1 cellular context compared by ENCODE assay signal in the genomic region with DNA sequence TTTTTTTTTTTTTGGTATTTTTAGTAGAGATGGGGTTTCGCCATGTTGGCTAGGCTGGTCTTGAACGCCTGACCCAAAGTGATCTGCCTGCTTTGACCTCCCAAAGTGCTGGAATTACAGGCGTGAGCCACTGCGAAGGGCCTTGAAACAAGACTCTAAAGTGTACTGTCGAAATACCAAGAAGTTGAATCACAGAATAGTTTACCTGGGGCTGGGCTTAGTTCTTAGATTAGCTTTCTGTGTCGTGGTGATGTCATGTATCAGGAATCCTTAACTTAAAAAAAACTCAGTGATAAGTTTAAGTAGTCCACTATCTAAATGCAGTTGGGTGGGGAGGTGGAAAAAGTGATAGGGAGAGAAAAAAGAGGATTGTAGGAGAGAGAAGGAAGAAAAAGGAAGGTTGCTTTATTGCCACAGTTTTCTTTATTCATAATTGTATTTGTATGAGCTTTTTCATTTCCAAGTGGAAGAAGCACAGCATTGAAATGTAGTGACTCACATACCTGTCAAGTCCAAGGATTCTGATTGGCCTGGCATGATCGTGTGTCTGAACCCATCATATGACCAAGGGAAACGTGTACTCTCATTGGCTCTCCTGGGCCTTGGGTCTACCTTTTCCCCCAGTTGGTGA.
TF ChIP-seq lines count a peak whose summit lies in the region.

No MANE protein-coding gene starts in this region.

TF ChIP-seq in HEK293, 187 proteins besides CTCF, POLR2A, EP300 and RAD21 (continued from another document and continues in another):
- TF ChIP-seq ZNF157 (tag by site-specific recombination; IDR thresholded peaks at IDR 0.05) (no peak), ZNF549 (tag by site-specific recombination; IDR thresholded peaks at IDR 0.05) (no peak), ZNF837 (tag by site-specific recombination; IDR thresholded peaks at IDR 0.05) (no peak), ZNF114 (tag by site-specific recombination; IDR thresholded peaks at IDR 0.05) (no peak), ZNF10 (tag by site-specific recombination; IDR thresholded peaks at IDR 0.05) (no peak), ZNF544 (tag by site-specific recombination; IDR thresholded peaks at IDR 0.05) (no peak), GLI4 (tag by site-specific recombination; IDR thresholded peaks at IDR 0.05) (no peak), ZFP3 (tag by site-specific recombination; IDR thresholded peaks at IDR 0.05; ENCODE audit: low read depth) (no peak), ZNF391 (tag by site-specific recombination; IDR thresholded peaks at IDR 0.05; ENCODE audit: borderline replicate concordance, low read depth) (peak; percentile 64; the same call in 1 of the 2 replicates), ZNF701 (tag by site-specific recombination; IDR thresholded peaks at IDR 0.05) (no peak), SETDB1 (IDR thresholded peaks at IDR 0.05; ENCODE audit: insufficient read length, low read length) (no peak), YY1 (tag by site-specific recombination; IDR thresholded peaks at IDR 0.05) (no peak), ZNF404 (tag by site-specific recombination; IDR thresholded peaks at IDR 0.05) (no peak), ZNF133 (tag by site-specific recombination; IDR thresholded peaks at IDR 0.05) (no peak), ZNF555 (tag by site-specific recombination; conservative IDR thresholded peaks at IDR 0.05) (no peak), ZNF19 (tag by site-specific recombination; IDR thresholded peaks at IDR 0.05; ENCODE audit: low read depth) (no peak), KLF9 (tag by site-specific recombination; IDR thresholded peaks at IDR 0.05; ENCODE audit: low read depth) (no peak), ZBTB17 (tag by site-specific recombination; IDR thresholded peaks at IDR 0.05) (peak; percentile 60), BCL11B (tag by site-specific recombination; IDR thresholded peaks at IDR 0.05; ENCODE audit: low read depth) (no peak), ZNF366 (tag by site-specific recombination; conservative IDR thresholded peaks at IDR 0.05) (peak; percentile 93), ZBTB8A (tag by site-specific recombination; IDR thresholded peaks at IDR 0.05) (no peak), ZNF394 (tag by site-specific recombination; IDR thresholded peaks at IDR 0.05; ENCODE audit: borderline replicate concordance) (peak; percentile 69; the same call in 1 of the 2 replicates), EGR2 (tag by site-specific recombination; IDR thresholded peaks at IDR 0.05; ENCODE audit: low read depth) (no peak), ZNF266 (tag by site-specific recombination; IDR thresholded peaks at IDR 0.05; ENCODE audit: low read depth) (no peak)
- TF ChIP-seq, protein P1, sequence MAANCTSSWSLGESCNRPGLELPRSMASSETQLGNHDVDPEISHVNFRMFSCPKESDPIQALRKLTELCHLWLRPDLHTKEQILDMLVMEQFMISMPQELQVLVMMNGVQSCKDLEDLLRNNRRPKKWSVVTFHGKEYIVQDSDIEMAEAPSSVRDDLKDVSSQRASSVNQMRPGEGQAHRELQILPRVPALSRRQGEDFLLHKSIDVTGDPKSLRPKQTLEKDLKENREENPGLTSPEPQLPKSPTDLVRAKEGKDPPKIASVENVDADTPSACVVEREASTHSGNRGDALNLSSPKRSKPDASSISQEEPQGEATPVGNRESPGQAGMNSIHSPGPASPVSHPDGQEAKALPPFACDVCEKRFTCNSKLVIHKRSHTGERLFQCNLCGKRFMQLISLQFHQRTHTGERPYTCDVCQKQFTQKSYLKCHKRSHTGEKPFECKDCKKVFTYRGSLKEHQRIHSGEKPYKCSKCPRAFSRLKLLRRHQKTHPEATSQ (tag by site-specific recombination; IDR thresholded peaks at IDR 0.05), result no peak
- TF ChIP-seq, protein P2, sequence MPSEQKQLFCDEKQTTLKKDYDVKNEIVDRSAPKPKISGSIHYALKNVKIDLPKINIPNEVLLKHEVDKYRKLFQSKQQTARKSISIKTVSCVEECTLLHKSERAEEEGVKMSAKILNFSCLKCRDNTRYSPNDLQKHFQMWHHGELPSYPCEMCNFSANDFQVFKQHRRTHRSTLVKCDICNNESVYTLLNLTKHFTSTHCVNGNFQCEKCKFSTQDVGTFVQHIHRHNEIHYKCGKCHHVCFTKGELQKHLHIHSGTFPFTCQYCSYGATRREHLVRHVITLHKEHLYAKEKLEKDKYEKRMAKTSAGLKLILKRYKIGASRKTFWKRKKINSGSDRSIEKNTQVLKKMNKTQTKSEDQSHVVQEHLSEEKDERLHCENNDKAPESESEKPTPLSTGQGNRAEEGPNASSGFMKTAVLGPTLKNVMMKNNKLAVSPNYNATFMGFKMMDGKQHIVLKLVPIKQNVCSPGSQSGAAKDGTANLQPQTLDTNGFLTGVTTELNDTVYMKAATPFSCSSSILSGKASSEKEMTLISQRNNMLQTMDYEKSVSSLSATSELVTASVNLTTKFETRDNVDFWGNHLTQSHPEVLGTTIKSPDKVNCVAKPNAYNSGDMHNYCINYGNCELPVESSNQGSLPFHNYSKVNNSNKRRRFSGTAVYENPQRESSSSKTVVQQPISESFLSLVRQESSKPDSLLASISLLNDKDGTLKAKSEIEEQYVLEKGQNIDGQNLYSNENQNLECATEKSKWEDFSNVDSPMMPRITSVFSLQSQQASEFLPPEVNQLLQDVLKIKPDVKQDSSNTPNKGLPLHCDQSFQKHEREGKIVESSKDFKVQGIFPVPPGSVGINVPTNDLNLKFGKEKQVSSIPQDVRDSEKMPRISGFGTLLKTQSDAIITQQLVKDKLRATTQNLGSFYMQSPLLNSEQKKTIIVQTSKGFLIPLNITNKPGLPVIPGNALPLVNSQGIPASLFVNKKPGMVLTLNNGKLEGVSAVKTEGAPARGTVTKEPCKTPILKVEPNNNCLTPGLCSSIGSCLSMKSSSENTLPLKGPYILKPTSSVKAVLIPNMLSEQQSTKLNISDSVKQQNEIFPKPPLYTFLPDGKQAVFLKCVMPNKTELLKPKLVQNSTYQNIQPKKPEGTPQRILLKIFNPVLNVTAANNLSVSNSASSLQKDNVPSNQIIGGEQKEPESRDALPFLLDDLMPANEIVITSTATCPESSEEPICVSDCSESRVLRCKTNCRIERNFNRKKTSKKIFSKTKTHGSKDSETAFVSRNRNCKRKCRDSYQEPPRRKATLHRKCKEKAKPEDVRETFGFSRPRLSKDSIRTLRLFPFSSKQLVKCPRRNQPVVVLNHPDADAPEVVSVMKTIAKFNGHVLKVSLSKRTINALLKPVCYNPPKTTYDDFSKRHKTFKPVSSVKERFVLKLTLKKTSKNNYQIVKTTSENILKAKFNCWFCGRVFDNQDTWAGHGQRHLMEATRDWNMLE (tag by site-specific recombination; conservative IDR thresholded peaks at IDR 0.05; ENCODE audit: low read depth), result no peak
- TF ChIP-seq, protein P3, sequence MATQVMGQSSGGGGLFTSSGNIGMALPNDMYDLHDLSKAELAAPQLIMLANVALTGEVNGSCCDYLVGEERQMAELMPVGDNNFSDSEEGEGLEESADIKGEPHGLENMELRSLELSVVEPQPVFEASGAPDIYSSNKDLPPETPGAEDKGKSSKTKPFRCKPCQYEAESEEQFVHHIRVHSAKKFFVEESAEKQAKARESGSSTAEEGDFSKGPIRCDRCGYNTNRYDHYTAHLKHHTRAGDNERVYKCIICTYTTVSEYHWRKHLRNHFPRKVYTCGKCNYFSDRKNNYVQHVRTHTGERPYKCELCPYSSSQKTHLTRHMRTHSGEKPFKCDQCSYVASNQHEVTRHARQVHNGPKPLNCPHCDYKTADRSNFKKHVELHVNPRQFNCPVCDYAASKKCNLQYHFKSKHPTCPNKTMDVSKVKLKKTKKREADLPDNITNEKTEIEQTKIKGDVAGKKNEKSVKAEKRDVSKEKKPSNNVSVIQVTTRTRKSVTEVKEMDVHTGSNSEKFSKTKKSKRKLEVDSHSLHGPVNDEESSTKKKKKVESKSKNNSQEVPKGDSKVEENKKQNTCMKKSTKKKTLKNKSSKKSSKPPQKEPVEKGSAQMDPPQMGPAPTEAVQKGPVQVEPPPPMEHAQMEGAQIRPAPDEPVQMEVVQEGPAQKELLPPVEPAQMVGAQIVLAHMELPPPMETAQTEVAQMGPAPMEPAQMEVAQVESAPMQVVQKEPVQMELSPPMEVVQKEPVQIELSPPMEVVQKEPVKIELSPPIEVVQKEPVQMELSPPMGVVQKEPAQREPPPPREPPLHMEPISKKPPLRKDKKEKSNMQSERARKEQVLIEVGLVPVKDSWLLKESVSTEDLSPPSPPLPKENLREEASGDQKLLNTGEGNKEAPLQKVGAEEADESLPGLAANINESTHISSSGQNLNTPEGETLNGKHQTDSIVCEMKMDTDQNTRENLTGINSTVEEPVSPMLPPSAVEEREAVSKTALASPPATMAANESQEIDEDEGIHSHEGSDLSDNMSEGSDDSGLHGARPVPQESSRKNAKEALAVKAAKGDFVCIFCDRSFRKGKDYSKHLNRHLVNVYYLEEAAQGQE (tag by site-specific recombination; IDR thresholded peaks at IDR 0.05), result no peak
- TF ChIP-seq, protein P4, sequence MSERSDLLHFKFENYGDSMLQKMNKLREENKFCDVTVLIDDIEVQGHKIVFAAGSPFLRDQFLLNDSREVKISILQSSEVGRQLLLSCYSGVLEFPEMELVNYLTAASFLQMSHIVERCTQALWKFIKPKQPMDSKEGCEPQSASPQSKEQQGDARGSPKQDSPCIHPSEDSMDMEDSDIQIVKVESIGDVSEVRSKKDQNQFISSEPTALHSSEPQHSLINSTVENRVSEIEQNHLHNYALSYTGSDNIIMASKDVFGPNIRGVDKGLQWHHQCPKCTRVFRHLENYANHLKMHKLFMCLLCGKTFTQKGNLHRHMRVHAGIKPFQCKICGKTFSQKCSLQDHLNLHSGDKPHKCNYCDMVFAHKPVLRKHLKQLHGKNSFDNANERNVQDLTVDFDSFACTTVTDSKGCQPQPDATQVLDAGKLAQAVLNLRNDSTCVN (tag by site-specific recombination; optimal IDR thresholded peaks at IDR 0.05), result no peak
- TF ChIP-seq, protein P5, sequence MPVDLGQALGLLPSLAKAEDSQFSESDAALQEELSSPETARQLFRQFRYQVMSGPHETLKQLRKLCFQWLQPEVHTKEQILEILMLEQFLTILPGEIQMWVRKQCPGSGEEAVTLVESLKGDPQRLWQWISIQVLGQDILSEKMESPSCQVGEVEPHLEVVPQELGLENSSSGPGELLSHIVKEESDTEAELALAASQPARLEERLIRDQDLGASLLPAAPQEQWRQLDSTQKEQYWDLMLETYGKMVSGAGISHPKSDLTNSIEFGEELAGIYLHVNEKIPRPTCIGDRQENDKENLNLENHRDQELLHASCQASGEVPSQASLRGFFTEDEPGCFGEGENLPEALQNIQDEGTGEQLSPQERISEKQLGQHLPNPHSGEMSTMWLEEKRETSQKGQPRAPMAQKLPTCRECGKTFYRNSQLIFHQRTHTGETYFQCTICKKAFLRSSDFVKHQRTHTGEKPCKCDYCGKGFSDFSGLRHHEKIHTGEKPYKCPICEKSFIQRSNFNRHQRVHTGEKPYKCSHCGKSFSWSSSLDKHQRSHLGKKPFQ (tag by site-specific recombination; IDR thresholded peaks at IDR 0.05), result no peak
- TF ChIP-seq, protein P6, sequence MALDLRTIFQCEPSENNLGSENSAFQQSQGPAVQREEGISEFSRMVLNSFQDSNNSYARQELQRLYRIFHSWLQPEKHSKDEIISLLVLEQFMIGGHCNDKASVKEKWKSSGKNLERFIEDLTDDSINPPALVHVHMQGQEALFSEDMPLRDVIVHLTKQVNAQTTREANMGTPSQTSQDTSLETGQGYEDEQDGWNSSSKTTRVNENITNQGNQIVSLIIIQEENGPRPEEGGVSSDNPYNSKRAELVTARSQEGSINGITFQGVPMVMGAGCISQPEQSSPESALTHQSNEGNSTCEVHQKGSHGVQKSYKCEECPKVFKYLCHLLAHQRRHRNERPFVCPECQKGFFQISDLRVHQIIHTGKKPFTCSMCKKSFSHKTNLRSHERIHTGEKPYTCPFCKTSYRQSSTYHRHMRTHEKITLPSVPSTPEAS (tag by site-specific recombination; IDR thresholded peaks at IDR 0.05), result no peak
- TF ChIP-seq, protein P7, sequence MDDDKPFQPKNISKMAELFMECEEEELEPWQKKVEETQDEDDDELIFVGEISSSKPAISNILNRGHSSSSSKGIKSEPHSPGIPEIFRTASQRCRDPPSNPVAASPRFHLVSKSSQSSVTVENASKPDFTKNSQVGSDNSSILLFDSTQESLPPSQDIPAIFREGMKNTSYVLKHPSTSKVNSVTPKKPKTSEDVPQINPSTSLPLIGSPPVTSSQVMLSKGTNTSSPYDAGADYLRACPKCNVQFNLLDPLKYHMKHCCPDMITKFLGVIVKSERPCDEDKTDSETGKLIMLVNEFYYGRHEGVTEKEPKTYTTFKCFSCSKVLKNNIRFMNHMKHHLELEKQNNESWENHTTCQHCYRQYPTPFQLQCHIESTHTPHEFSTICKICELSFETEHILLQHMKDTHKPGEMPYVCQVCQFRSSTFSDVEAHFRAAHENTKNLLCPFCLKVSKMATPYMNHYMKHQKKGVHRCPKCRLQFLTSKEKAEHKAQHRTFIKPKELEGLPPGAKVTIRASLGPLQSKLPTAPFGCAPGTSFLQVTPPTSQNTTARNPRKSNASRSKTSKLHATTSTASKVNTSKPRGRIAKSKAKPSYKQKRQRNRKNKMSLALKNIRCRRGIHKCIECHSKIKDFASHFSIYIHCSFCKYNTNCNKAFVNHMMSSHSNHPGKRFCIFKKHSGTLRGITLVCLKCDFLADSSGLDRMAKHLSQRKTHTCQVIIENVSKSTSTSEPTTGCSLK (tag by site-specific recombination; IDR thresholded peaks at IDR 0.05), result no peak
- TF ChIP-seq, protein P8, sequence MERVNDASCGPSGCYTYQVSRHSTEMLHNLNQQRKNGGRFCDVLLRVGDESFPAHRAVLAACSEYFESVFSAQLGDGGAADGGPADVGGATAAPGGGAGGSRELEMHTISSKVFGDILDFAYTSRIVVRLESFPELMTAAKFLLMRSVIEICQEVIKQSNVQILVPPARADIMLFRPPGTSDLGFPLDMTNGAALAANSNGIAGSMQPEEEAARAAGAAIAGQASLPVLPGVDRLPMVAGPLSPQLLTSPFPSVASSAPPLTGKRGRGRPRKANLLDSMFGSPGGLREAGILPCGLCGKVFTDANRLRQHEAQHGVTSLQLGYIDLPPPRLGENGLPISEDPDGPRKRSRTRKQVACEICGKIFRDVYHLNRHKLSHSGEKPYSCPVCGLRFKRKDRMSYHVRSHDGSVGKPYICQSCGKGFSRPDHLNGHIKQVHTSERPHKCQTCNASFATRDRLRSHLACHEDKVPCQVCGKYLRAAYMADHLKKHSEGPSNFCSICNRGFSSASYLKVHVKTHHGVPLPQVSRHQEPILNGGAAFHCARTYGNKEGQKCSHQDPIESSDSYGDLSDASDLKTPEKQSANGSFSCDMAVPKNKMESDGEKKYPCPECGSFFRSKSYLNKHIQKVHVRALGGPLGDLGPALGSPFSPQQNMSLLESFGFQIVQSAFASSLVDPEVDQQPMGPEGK (tag by site-specific recombination; IDR thresholded peaks at IDR 0.05), result peak; percentile 61
- TF ChIP-seq, protein P9, sequence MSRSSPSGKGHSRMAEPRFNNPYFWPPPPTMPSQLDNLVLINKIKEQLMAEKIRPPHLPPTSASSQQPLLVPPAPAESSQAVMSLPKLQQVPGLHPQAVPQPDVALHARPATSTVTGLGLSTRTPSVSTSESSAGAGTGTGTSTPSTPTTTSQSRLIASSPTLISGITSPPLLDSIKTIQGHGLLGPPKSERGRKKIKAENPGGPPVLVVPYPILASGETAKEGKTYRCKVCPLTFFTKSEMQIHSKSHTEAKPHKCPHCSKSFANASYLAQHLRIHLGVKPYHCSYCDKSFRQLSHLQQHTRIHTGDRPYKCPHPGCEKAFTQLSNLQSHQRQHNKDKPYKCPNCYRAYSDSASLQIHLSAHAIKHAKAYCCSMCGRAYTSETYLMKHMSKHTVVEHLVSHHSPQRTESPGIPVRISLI (tag by site-specific recombination; IDR thresholded peaks at IDR 0.05), result peak; percentile 97
- TF ChIP-seq, protein P10, sequence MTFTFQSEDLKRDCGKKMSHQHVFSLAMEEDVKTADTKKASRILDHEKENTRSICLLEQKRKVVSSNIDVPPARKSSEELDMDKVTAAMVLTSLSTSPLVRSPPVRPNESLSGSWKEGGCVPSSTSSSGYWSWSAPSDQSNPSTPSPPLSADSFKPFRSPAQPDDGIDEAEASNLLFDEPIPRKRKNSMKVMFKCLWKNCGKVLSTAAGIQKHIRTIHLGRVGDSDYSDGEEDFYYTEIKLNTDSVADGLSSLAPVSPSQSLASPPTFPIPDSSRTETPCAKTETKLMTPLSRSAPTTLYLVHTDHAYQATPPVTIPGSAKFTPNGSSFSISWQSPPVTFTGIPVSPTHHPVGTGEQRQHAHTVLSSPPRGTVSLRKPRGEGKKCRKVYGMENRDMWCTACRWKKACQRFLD (tag by site-specific recombination; IDR thresholded peaks at IDR 0.05), result no peak
